In the genomic region with DNA sequence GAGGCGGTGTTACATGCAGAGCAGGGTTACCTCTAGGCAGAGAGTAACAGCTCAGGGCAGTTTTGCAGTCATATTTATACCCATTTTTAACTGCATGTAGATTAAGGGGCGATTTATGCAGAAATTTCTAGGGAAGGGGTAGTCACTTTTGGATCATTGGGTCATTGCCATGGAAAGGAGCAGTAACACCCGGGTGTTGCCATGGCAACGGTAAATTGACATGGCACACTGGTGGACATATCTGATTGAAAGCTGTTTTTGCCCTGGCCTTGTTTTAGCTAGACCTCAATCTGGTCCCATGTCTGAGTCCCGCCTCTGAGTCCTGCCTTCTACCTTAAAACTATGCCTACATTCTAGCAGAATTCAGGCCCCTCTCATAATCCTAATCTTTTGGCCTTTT, we compare ENCODE assay signal across 18 cellular contexts.
"Had no signal": no experiment of that assay in that cellular context is flagged by ENCODE, and none has a peak within 500 bp of the region (broad histone marks: within the 10 kb centered on the region; RNA-seq: fewer than 3 reads in every experiment).

No MANE protein-coding gene starts in this region.

- ATAC-seq: activated naive CD8-positive, alpha-beta T cell treated with anti-CD3 and anti-CD28 coated beads, Interleukin-2, amount 50 U/mL, for 24 hours; foreskin keratinocyte; left ventricle myocardium superior; natural killer cell had no signal

- H3K4me3 Mint-ChIP-seq: activated naive CD4-positive, alpha-beta T cell treated with anti-CD3 and anti-CD28 coated beads for 36 hours; activated naive CD8-positive, alpha-beta T cell treated with anti-CD3 and anti-CD28 coated beads, Interleukin-2, amount 50 U/mL, for 24 hours; dendritic cell treated with granulocyte-macrophage colony-stimulating factor and Interleukin-4, amounts not matched to agents 40 ng/mL and 50 ng/mL, for 4 days; memory B cell; natural killer cell had no signal

- DNase-seq: activated CD4-positive, alpha-beta T cell treated with anti-CD3 and anti-CD28 coated beads, Interleukin-2, amount 50 U/mL, for 4 hours; activated CD4-positive, CD25-positive, alpha-beta regulatory T cell treated with anti-CD3 and anti-CD28 coated beads, Interleukin-2, amount 50 U/mL, for 72 hours; activated naive CD4-positive, alpha-beta T cell treated with anti-CD3 and anti-CD28 coated beads for 36 hours; activated naive CD8-positive, alpha-beta T cell treated with anti-CD3 and anti-CD28 coated beads, Interleukin-2, amount 50 U/mL, for 24 hours; activated T-cell treated with anti-CD3 and anti-CD28 coated beads for 4 hours; aorta; effector memory CD4-positive, alpha-beta T cell; foreskin keratinocyte; glutamatergic neuron; hypothalamus; left ventricle myocardium superior; natural killer cell; stimulated activated CD4-positive, alpha-beta T cell treated with anti-CD3 and anti-CD28 coated beads, Interleukin-2, amount 100 ng/mL, for 48 hours; stimulated activated naive CD4-positive, alpha-beta T cell; tibial artery had no signal

- H3K27ac ChIP-seq: foreskin keratinocyte, tibial artery, vagina had no signal

- H3K36me3 Mint-ChIP-seq: memory B cell, natural killer cell had no signal

- H3K4me1 ChIP-seq: foreskin keratinocyte, tibial artery, vagina had no signal

- H3K9me3 ChIP-seq: tibial artery, vagina had no signal

- H3K4me1 Mint-ChIP-seq: activated naive CD8-positive, alpha-beta T cell treated with anti-CD3 and anti-CD28 coated beads, Interleukin-2, amount 50 U/mL, for 24 hours; memory B cell; natural killer cell had no signal

- H3K4me3 ChIP-seq: tibial artery, vagina had no signal

- H3K27me3 ChIP-seq: foreskin keratinocyte, tibial artery, vagina had no signal

- H3K9me3 Mint-ChIP-seq: activated naive CD4-positive, alpha-beta T cell treated with anti-CD3 and anti-CD28 coated beads for 36 hours; activated naive CD8-positive, alpha-beta T cell treated with anti-CD3 and anti-CD28 coated beads, Interleukin-2, amount 50 U/mL, for 24 hours; dendritic cell treated with granulocyte-macrophage colony-stimulating factor and Interleukin-4, amounts not matched to agents 40 ng/mL and 50 ng/mL, for 4 days; memory B cell; natural killer cell had no signal

- H3K27ac Mint-ChIP-seq: activated naive CD4-positive, alpha-beta T cell treated with anti-CD3 and anti-CD28 coated beads for 36 hours; activated naive CD8-positive, alpha-beta T cell treated with anti-CD3 and anti-CD28 coated beads, Interleukin-2, amount 50 U/mL, for 24 hours; memory B cell; natural killer cell had no signal

- H3K36me3 ChIP-seq: tibial artery, vagina had no signal

- H3K27me3 Mint-ChIP-seq: activated naive CD8-positive, alpha-beta T cell treated with anti-CD3 and anti-CD28 coated beads, Interleukin-2, amount 50 U/mL, for 24 hours; dendritic cell treated with granulocyte-macrophage colony-stimulating factor and Interleukin-4, amounts not matched to agents 40 ng/mL and 50 ng/mL, for 4 days; memory B cell had no signal
